Comparison of ENCODE assay signal across 8 cellular contexts in genomic region chr7:32500922-32501341, GRCh38. TPM values are rescaled to one million over a fixed set of nuclear protein-coding genes. Genes with fewer than 3 reads are reported as not detected.
DNase-seq lines count a peak whose midpoint lies in the region; ATAC-seq and TF ChIP-seq lines count a peak whose summit lies in the region.

No MANE protein-coding gene starts in this region.

- ATAC-seq in HG03066 (IDR thresholded peaks at IDR 0.05; ENCODE audit: low read depth, unreplicated experiment) = peak; percentile 71
- ATAC-seq in SK-N-SH treated with all-trans-retinoic acid at 6 μM for 48 hours = peak; percentile 55

- CTCF ChIA-PET in activated naive CD4-positive, alpha-beta T cell treated with anti-CD3 and anti-CD28 coated beads for 36 hours (lab: Charles Lee) = interaction anchor here (0.7 kb wide), 1 partner anchor 14 kb away, joined by 3 read pairs; no protein-coding TSS in a partner anchor
- CTCF ChIA-PET in activated naive CD4-positive, alpha-beta T cell treated with anti-CD3 and anti-CD28 coated beads, Interleukin-2, amount 10 ng/mL, durations not matched to agents 7 days and 5 days (lab: Charles Lee) = no interaction called here

- intact Hi-C loops in activated naive CD4-positive, alpha-beta T cell treated with anti-CD3 and anti-CD28 coated beads for 36 hours (cut with micrococcal nuclease) = loop anchor here (1.0 kb wide), 1 partner anchor 15 kb away; no protein-coding TSS in a partner anchor

- peaks cover 3% of the 10 kb centered on the region for H3K9me3 Mint-ChIP-seq in activated naive CD4-positive, alpha-beta T cell treated with anti-CD3 and anti-CD28 coated beads for 36 hours
- peaks cover 4% of the 10 kb centered on the region for H3K9me3 Mint-ChIP-seq in activated naive CD4-positive, alpha-beta T cell treated with anti-CD3 and anti-CD28 coated beads, Interleukin-2, amount 10 ng/mL, durations not matched to agents 7 days and 5 days

- no peak for DNase-seq in activated naive CD4-positive, alpha-beta T cell treated with anti-CD3 and anti-CD28 coated beads for 36 hours
- no peak for DNase-seq in activated naive CD4-positive, alpha-beta T cell treated with anti-CD3 and anti-CD28 coated beads, Interleukin-2, amount 10 ng/mL, durations not matched to agents 7 days and 5 days
- DNase-seq in globus pallidus (ENCODE audit: low spot score) (peak; percentile 3), NCI-H1092 treated with DMSO at 0.1 percent for 48 hours (lab: John Stamatoyannopoulos, UW) (no peak), NCI-H226 (no peak)
- DNase-seq in effector CD4-positive, alpha-beta T cell = no peak

- peaks cover 13% of the 10 kb centered on the region for H3K36me3 Mint-ChIP-seq in activated naive CD4-positive, alpha-beta T cell treated with anti-CD3 and anti-CD28 coated beads for 36 hours (ENCODE audit: low read depth)
- peaks cover 32% of the 10 kb centered on the region for H3K36me3 Mint-ChIP-seq in activated naive CD4-positive, alpha-beta T cell treated with anti-CD3 and anti-CD28 coated beads, Interleukin-2, amount 10 ng/mL, durations not matched to agents 7 days and 5 days

- no peaks in the 10 kb centered on the region for H3K27me3 Mint-ChIP-seq in activated naive CD4-positive, alpha-beta T cell treated with anti-CD3 and anti-CD28 coated beads for 36 hours (ENCODE audit: low read depth)
- no peaks in the 10 kb centered on the region for H3K27me3 Mint-ChIP-seq in activated naive CD4-positive, alpha-beta T cell treated with anti-CD3 and anti-CD28 coated beads, Interleukin-2, amount 10 ng/mL, durations not matched to agents 7 days and 5 days

- no peak overlapping the region for H3K4me3 Mint-ChIP-seq in activated naive CD4-positive, alpha-beta T cell treated with anti-CD3 and anti-CD28 coated beads for 36 hours
- no peak overlapping the region for H3K4me3 Mint-ChIP-seq in activated naive CD4-positive, alpha-beta T cell treated with anti-CD3 and anti-CD28 coated beads, Interleukin-2, amount 10 ng/mL, durations not matched to agents 7 days and 5 days

- H3K4me1 Mint-ChIP-seq in activated naive CD4-positive, alpha-beta T cell treated with anti-CD3 and anti-CD28 coated beads for 36 hours (ENCODE audit: low read depth) = peaks cover 57% of the 10 kb centered on the region
- H3K4me1 Mint-ChIP-seq in activated naive CD4-positive, alpha-beta T cell treated with anti-CD3 and anti-CD28 coated beads, Interleukin-2, amount 10 ng/mL, durations not matched to agents 7 days and 5 days = peaks cover 45% of the 10 kb centered on the region

- peak overlapping the region; percentile 17 for H3K27ac Mint-ChIP-seq in activated naive CD4-positive, alpha-beta T cell treated with anti-CD3 and anti-CD28 coated beads for 36 hours
- H3K27ac Mint-ChIP-seq in activated naive CD4-positive, alpha-beta T cell treated with anti-CD3 and anti-CD28 coated beads, Interleukin-2, amount 10 ng/mL, durations not matched to agents 7 days and 5 days = no peak overlapping the region

TF ChIP-seq in SK-N-SH treated with all-trans-retinoic acid at 6 μM for 48 hours, 23 proteins besides CTCF, POLR2A, EP300 and RAD21:
- TF ChIP-seq ARNTL (CRISPR knock-in tag; IDR thresholded peaks at IDR 0.05; ENCODE audit: borderline replicate concordance, low read depth) (no peak), BACH2 (CRISPR knock-in tag; IDR thresholded peaks at IDR 0.05; ENCODE audit: borderline replicate concordance) (no peak), PATZ1 (CRISPR knock-in tag; IDR thresholded peaks at IDR 0.05; ENCODE audit: borderline replicate concordance) (no peak), ISL1 (CRISPR knock-in tag; IDR thresholded peaks at IDR 0.05) (no peak), ZFP3 (CRISPR knock-in tag; IDR thresholded peaks at IDR 0.05) (no peak), ZFP30 (CRISPR knock-in tag; IDR thresholded peaks at IDR 0.05) (no peak), SNAI2 (CRISPR knock-in tag; IDR thresholded peaks at IDR 0.05) (no peak), ESRRG (CRISPR knock-in tag; IDR thresholded peaks at IDR 0.05) (no peak), RARB (CRISPR knock-in tag; IDR thresholded peaks at IDR 0.05) (no peak), PPARA (CRISPR knock-in tag; IDR thresholded peaks at IDR 0.05; ENCODE audit: borderline replicate concordance) (no peak), ZNF8 (CRISPR knock-in tag; IDR thresholded peaks at IDR 0.05) (no peak), TOX (CRISPR knock-in tag; IDR thresholded peaks at IDR 0.05; ENCODE audit: borderline replicate concordance) (no peak), ZNF70 (CRISPR knock-in tag; IDR thresholded peaks at IDR 0.05) (no peak), OSR1 (CRISPR knock-in tag; IDR thresholded peaks at IDR 0.05) (no peak), CSDC2 (CRISPR knock-in tag; IDR thresholded peaks at IDR 0.05) (no peak), ZC3H10 (CRISPR knock-in tag; IDR thresholded peaks at IDR 0.05) (no peak)
- TF ChIP-seq, protein P1, sequence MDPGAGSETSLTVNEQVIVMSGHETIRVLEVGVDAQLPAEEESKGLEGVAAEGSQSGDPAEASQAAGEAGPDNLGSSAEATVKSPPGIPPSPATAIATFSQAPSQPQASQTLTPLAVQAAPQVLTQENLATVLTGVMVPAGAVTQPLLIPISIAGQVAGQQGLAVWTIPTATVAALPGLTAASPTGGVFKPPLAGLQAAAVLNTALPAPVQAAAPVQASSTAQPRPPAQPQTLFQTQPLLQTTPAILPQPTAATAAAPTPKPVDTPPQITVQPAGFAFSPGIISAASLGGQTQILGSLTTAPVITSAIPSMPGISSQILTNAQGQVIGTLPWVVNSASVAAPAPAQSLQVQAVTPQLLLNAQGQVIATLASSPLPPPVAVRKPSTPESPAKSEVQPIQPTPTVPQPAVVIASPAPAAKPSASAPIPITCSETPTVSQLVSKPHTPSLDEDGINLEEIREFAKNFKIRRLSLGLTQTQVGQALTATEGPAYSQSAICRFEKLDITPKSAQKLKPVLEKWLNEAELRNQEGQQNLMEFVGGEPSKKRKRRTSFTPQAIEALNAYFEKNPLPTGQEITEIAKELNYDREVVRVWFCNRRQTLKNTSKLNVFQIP (CRISPR knock-in tag; IDR thresholded peaks at IDR 0.05; ENCODE audit: borderline replicate concordance, low read depth) = no peak
- TF ChIP-seq, protein P2, sequence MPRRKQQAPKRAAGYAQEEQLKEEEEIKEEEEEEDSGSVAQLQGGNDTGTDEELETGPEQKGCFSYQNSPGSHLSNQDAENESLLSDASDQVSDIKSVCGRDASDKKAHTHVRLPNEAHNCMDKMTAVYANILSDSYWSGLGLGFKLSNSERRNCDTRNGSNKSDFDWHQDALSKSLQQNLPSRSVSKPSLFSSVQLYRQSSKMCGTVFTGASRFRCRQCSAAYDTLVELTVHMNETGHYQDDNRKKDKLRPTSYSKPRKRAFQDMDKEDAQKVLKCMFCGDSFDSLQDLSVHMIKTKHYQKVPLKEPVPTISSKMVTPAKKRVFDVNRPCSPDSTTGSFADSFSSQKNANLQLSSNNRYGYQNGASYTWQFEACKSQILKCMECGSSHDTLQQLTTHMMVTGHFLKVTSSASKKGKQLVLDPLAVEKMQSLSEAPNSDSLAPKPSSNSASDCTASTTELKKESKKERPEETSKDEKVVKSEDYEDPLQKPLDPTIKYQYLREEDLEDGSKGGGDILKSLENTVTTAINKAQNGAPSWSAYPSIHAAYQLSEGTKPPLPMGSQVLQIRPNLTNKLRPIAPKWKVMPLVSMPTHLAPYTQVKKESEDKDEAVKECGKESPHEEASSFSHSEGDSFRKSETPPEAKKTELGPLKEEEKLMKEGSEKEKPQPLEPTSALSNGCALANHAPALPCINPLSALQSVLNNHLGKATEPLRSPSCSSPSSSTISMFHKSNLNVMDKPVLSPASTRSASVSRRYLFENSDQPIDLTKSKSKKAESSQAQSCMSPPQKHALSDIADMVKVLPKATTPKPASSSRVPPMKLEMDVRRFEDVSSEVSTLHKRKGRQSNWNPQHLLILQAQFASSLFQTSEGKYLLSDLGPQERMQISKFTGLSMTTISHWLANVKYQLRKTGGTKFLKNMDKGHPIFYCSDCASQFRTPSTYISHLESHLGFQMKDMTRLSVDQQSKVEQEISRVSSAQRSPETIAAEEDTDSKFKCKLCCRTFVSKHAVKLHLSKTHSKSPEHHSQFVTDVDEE (CRISPR knock-in tag; IDR thresholded peaks at IDR 0.05) = no peak
- TF ChIP-seq, protein P3, sequence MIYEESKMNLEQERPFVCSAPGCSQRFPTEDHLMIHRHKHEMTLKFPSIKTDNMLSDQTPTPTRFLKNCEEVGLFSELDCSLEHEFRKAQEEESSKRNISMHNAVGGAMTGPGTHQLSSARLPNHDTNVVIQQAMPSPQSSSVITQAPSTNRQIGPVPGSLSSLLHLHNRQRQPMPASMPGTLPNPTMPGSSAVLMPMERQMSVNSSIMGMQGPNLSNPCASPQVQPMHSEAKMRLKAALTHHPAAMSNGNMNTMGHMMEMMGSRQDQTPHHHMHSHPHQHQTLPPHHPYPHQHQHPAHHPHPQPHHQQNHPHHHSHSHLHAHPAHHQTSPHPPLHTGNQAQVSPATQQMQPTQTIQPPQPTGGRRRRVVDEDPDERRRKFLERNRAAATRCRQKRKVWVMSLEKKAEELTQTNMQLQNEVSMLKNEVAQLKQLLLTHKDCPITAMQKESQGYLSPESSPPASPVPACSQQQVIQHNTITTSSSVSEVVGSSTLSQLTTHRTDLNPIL (CRISPR knock-in tag; IDR thresholded peaks at IDR 0.05; ENCODE audit: low read depth) = no peak
TF ChIP-seq in SK-N-SH treated with all-trans-retinoic acid at 6 μM for 48 hours: peak in this region for 0.

RNA-seq across cellular contexts. Expression of gene AVL9, which starts 5.6 kb away (rescaled TPM):
- total RNA-seq in activated naive CD4-positive, alpha-beta T cell treated with anti-CD3 and anti-CD28 coated beads for 36 hours = 10 to 100 TPM; 29.6 to 38.0 TPM

RNA-seq across cellular contexts. Expression of gene LSM5, which starts 10.8 kb away (rescaled TPM):
- 100 to 1,000 TPM; 132 to 141 TPM for total RNA-seq in activated naive CD4-positive, alpha-beta T cell treated with anti-CD3 and anti-CD28 coated beads for 36 hours
